ENCODE assay signal across 8 cellular contexts in the genomic region with DNA sequence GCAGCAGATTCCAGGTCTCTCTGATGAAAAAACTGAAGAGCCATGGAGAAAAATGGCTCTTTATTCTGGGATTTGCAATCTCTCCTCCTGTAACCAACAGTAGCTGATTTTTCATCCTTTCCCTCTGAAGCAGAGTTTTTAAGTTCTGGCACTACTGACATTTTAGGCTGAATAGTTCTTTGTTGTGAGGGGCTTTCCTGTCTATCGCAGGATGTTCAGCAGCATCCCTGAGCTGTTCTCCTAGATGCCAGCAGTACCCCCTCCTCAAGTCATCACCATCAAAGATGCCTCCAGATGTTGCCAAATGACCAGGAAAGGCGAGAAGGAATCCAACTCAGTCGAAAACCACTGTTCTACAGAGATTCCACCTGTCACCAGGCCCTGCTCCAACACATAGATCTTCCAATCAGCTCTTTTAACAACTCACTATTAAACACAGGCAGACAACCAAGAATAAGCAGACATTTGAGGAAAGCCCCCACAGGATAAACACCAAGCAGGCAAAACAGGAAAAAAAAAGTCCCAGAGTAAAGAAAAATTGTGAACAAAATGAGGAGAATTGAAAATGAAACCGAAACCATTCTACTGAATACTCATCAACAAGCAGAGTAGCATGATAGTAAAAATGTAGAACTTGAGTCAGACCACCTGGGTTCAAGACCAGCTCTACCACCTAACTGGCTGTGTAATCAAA.
DNase-seq lines count a peak whose midpoint lies in the region; ATAC-seq and TF ChIP-seq lines count a peak whose summit lies in the region.

No MANE protein-coding gene starts in this region.

- no peaks in the 10 kb centered on the region for H3K4me1 Mint-ChIP-seq in progenitor cell of endocrine pancreas (ENCODE audit: low read depth)

- H3K4me1 ChIP-seq in breast epithelium (no peaks in the 10 kb centered on the region), osteoblast (ENCODE audit: insufficient read depth, low read length) (peaks cover 9% of the 10 kb centered on the region), heart left ventricle (peaks cover 0 to 16% (median 7%) of the 10 kb centered on the region in 12 donors)

- no peaks in the 10 kb centered on the region for H3K9me3 Mint-ChIP-seq in progenitor cell of endocrine pancreas (ENCODE audit: low read depth)

- H3K27me3 Mint-ChIP-seq in progenitor cell of endocrine pancreas = no peaks in the 10 kb centered on the region

- peak overlapping the region; percentile 71 for H3K4me2 ChIP-seq in osteoblast (ENCODE audit: insufficient read depth, low read length)

- H2AFZ ChIP-seq in osteoblast (ENCODE audit: low read length) = peak overlapping the region; percentile 91

- no peak overlapping the region for H3K27ac Mint-ChIP-seq in progenitor cell of endocrine pancreas

- ATAC-seq in heart left ventricle = no peak

- no peak for TF ChIP-seq POLR2A in breast epithelium (IDR thresholded peaks at IDR 0.05)
- TF ChIP-seq POLR2A in heart left ventricle (IDR thresholded peaks at IDR 0.05) = no peak

- H3K79me2 ChIP-seq in osteoblast (ENCODE audit: insufficient read depth, low read length) = no peaks in the 10 kb centered on the region

- H3K9me3 ChIP-seq in breast epithelium (no peaks in the 10 kb centered on the region), osteoblast (ENCODE audit: low read depth, low read length) (no peaks in the 10 kb centered on the region), heart left ventricle (no peaks in the 10 kb centered on the region)

- WGBS in heart left ventricle, 4 donors = 71 to 77% (median 74%) methylated on average over 4 of the region's 4 CpGs

- no peaks in the 10 kb centered on the region for H3K36me3 Mint-ChIP-seq in progenitor cell of endocrine pancreas (ENCODE audit: insufficient read depth)

- no peak for TF ChIP-seq CTCF in breast epithelium (IDR thresholded peaks at IDR 0.05)
- no peak for TF ChIP-seq CTCF in osteoblast (IDR thresholded peaks at IDR 0.05; ENCODE audit: extremely low read depth, low read depth, low read length)
- no peak for TF ChIP-seq CTCF in progenitor cell of endocrine pancreas (IDR thresholded peaks at IDR 0.05; ENCODE audit: unreplicated experiment)
- TF ChIP-seq CTCF in heart left ventricle (IDR thresholded peaks at IDR 0.05) = no peak

- DNase-seq in stimulated activated CD4-positive, alpha-beta T cell treated with anti-CD3 and anti-CD28 coated beads, Interleukin-12 subunit alpha, Interleukin-12 subunit beta, amount 100 ng/mL, for 4 hours = peak; percentile 3
- DNase-seq in stimulated activated CD4-positive, alpha-beta T cell treated with anti-CD3 and anti-CD28 coated beads, Interleukin-2, amount 100 ng/mL, for 48 hours = no peak
- DNase-seq in Jurkat, Clone E6-1 (ENCODE audit: low read depth, low spot score) = peak; percentile 11
- DNase-seq in breast epithelium (ENCODE audit: low spot score in 2 of 2) = no peak
- no peak for DNase-seq in osteoblast (ENCODE audit: insufficient read length, low spot score, missing footprints)
- no peak for DNase-seq in ecto neural progenitor cell (ENCODE audit: low spot score)
- DNase-seq in progenitor cell of endocrine pancreas (ENCODE audit: low spot score, unreplicated experiment) = no peak
- DNase-seq in heart left ventricle = no peak

- no peak overlapping the region for H3K4me3 ChIP-seq in Jurkat, Clone E6-1 (ENCODE audit: low read length)
- H3K4me3 ChIP-seq in breast epithelium (peak overlapping the region in 2 of 3 donors; percentile 25 to 42), osteoblast (ENCODE audit: insufficient read depth, low read length) (peak overlapping the region; percentile 55), heart left ventricle (peak overlapping the region in 6 of 12 donors; percentile 18 to 45 (median 26))

- H3K27ac ChIP-seq in breast epithelium = peak overlapping the region; percentile 4 to 35
- H3K27ac ChIP-seq in osteoblast (ENCODE audit: low read depth, low read length) = no peak overlapping the region
- peak overlapping the region in 3 of 12 donors; percentile 19 to 66 (median 48) for H3K27ac ChIP-seq in heart left ventricle

- H3K36me3 ChIP-seq in breast epithelium (no peaks in the 10 kb centered on the region), osteoblast (ENCODE audit: insufficient read depth, low read length) (no peaks in the 10 kb centered on the region), heart left ventricle (no peaks in the 10 kb centered on the region)

- intact Hi-C loops in breast epithelium (cut with DNase I; ENCODE audit: low total_unique reads) = no loop called here
- intact Hi-C loops in heart left ventricle (cut with DNase I) = loop anchor here in 9 of 10 donors (2.0 to 10.0 kb wide), 5 partner anchors 207 to 623 kb away; partner anchors contain the start of gene MKX (in 3 of the 9)

- no peak overlapping the region for H3K4me3 Mint-ChIP-seq in progenitor cell of endocrine pancreas (ENCODE audit: low read depth)

- no peaks in the 10 kb centered on the region for H4K20me1 ChIP-seq in osteoblast (ENCODE audit: insufficient read depth, low read length)

- no peaks in the 10 kb centered on the region for H3K27me3 ChIP-seq in breast epithelium
- H3K27me3 ChIP-seq in osteoblast (ENCODE audit: insufficient read depth, low read length) = no peaks in the 10 kb centered on the region
- no peaks in the 10 kb centered on the region for H3K27me3 ChIP-seq in heart left ventricle

Comparison
In these comparisons a context has a peak if more than half of its experiments do, and no peak if none do; other contexts are left out.
1. DNase-seq: peak in stimulated activated CD4-positive, alpha-beta T cell treated with anti-CD3 and anti-CD28 coated beads, Interleukin-12 subunit alpha, Interleukin-12 subunit beta, amount 100 ng/mL, for 4 hours (single experiment) and Jurkat, Clone E6-1 (single experiment); none in stimulated activated CD4-positive, alpha-beta T cell treated with anti-CD3 and anti-CD28 coated beads, Interleukin-2, amount 100 ng/mL, for 48 hours (0 of 2), breast epithelium (0 of 2), osteoblast (single experiment), ecto neural progenitor cell (single experiment), progenitor cell of endocrine pancreas (single experiment) and heart left ventricle (0 of 5).